ENCODE assay signal across 21 cellular contexts in genomic region chr15:83030021-83030420, GRCh38. TPM values are rescaled to one million over a fixed set of nuclear protein-coding genes. Genes with fewer than 3 reads are reported as not detected.
A peak's percentile ranks its signal among the peaks of the same experiment; 100 is the strongest.
DNase-seq lines count a peak whose midpoint lies in the region; ATAC-seq and TF ChIP-seq lines count a peak whose summit lies in the region.
"Had no signal": no experiment of that assay in that cellular context is flagged by ENCODE, and none has a peak within 500 bp of the region (broad histone marks: within the 10 kb centered on the region; RNA-seq: fewer than 3 reads in every experiment).

No MANE protein-coding gene starts in this region.

- H3K27ac ChIP-seq in mammary epithelial cell (ENCODE audit: insufficient read depth, low read depth, low read length) (no peak overlapping the region), mesendoderm (ENCODE audit: low read depth, low read length) (no peak overlapping the region)
- H3K27ac ChIP-seq: colonic mucosa, uterus, WERI-Rb-1 had no signal

- no peak overlapping the region for H2AK5ac ChIP-seq in mesendoderm (ENCODE audit: low read length)

- H4K8ac ChIP-seq in mesendoderm (ENCODE audit: low read depth, low read length), result no peak overlapping the region

- no peak overlapping the region for H2BK15ac ChIP-seq in mesendoderm (replicated peaks; ENCODE audit: low read depth)

- intact Hi-C loops in mammary epithelial cell (cut with micrococcal nuclease), result loop anchor here (2.0 kb wide), 1 partner anchor 37 kb away; the partner anchor contains the start of gene BTBD1

- WGBS in mammary epithelial cell (ENCODE audit: low coverage, missing lambda C conversion rate), result 95% methylated on average over 7 of the region's 8 CpGs
- no CpG with 5 or more reads among the region's 8 CpGs for WGBS in mesendoderm (ENCODE audit: extremely low coverage, insufficient coverage, low lambda C conversion rate)

- H3K4ac ChIP-seq in mesendoderm (ENCODE audit: low read depth, low read length), result no peak overlapping the region

- H3K4me3 ChIP-seq in mammary epithelial cell (replicated peaks in 1 of 3; ENCODE audit: insufficient read depth in 1 of 3, low read depth in 2 of 3, low read length in 3 of 3) (no peak overlapping the region), mesendoderm (ENCODE audit: low read length) (no peak overlapping the region)
- H3K4me3 ChIP-seq: colonic mucosa, uterus had no signal

- H4K5ac ChIP-seq in mesendoderm (ENCODE audit: low read length), result no peak overlapping the region

- DNase-seq in EH (ENCODE audit: low read depth), result peak; percentile 38
- peak; percentile 84 for DNase-seq in M059J (ENCODE audit: low read depth)
- peak; percentile 35 for DNase-seq in mammary epithelial cell
- DNase-seq in mesendoderm, result peak; percentile 87
- DNase-seq in HuH-7.5 (ENCODE audit: low spot score), result no peak
- no peak for DNase-seq in SW 1271 (lab: John Stamatoyannopoulos, UW)
- DNase-seq: activated CD4-positive, alpha-beta T cell treated with anti-CD3 and anti-CD28 coated beads, Interleukin-2, amount 50 U/mL, for 48 hours; anterior cingulate cortex; CD4-positive, CD25-positive, alpha-beta regulatory T cell; colonic mucosa; foreskin fibroblast; hypothalamus; KBM-7; kidney glomerular epithelial cell; NCI-H2029 treated with DMSO at 0.1 percent for 48 hours; posterior cingulate gyrus; T-helper 1 cell; uterus; WERI-Rb-1 had no signal

- peaks cover 15% of the 10 kb centered on the region for H3K36me3 ChIP-seq in mammary epithelial cell (ENCODE audit: insufficient read depth, low read length)
- no peaks in the 10 kb centered on the region for H3K36me3 ChIP-seq in mesendoderm (ENCODE audit: control insufficient read depth, insufficient read depth, low read length)
- H3K36me3 ChIP-seq: uterus had no signal

- no peak overlapping the region for H2BK120ac ChIP-seq in mesendoderm (ENCODE audit: low read depth, low read length)

- CTCF ChIA-PET in mammary epithelial cell (lab: Charles Lee; ENCODE audit: low non-redundant PET), result no interaction called here

- dilution Hi-C loops in mammary epithelial cell (cut with HindIII; ENCODE audit: low sequenced_read_pairs), result no loop called here

- H3K18ac ChIP-seq in mesendoderm (ENCODE audit: low read length), result no peak overlapping the region

- H3K27me3 ChIP-seq in mammary epithelial cell (ENCODE audit: insufficient read depth, low read length) (no peaks in the 10 kb centered on the region), mesendoderm (ENCODE audit: insufficient read depth, low read length, poor library complexity) (no peaks in the 10 kb centered on the region)
- H3K27me3 ChIP-seq: colonic mucosa, uterus had no signal

- no peaks in the 10 kb centered on the region for H3K9me3 ChIP-seq in mammary epithelial cell (replicated peaks; ENCODE audit: insufficient read depth, low read length)
- H3K9me3 ChIP-seq: colonic mucosa, uterus had no signal

- no peak overlapping the region for H3K4me2 ChIP-seq in mammary epithelial cell (ENCODE audit: insufficient read depth, low read depth, low read length)
- H3K4me2 ChIP-seq in mesendoderm (ENCODE audit: low read length), result no peak overlapping the region

- H3K9ac ChIP-seq in mammary epithelial cell (ENCODE audit: insufficient read depth, low read length) (no peak overlapping the region), mesendoderm (ENCODE audit: low read length) (no peak overlapping the region)

- H2BK5ac ChIP-seq in mesendoderm (ENCODE audit: low read length), result no peak overlapping the region

- H3K23ac ChIP-seq in mesendoderm (ENCODE audit: low read length), result no peak overlapping the region

- peaks cover 56% of the 10 kb centered on the region for H3K79me2 ChIP-seq in mammary epithelial cell (ENCODE audit: insufficient read depth, low read length)
- H3K79me2 ChIP-seq in mesendoderm (ENCODE audit: control insufficient read depth, insufficient read depth, low read length), result peaks cover 3% of the 10 kb centered on the region

- in situ Hi-C loops in mammary epithelial cell (cut with MboI; ENCODE audit: low sequenced_read_pairs in 2 of 2), result no loop called here

- no peaks in the 10 kb centered on the region for H4K20me1 ChIP-seq in mammary epithelial cell (ENCODE audit: insufficient read depth, low read length)

- H3K4me1 ChIP-seq in mammary epithelial cell (ENCODE audit: insufficient read depth, low read length), result no peaks in the 10 kb centered on the region
- no peaks in the 10 kb centered on the region for H3K4me1 ChIP-seq in mesendoderm (ENCODE audit: control insufficient read depth, low read depth, low read length)
- H3K4me1 ChIP-seq: colonic mucosa, uterus had no signal

- BruUV-seq in mammary epithelial cell (replicated peaks; lab: Mats Ljungman, UMichigan), result no TSS peak

- H2AFZ ChIP-seq in mammary epithelial cell (ENCODE audit: low read depth, low read length), result no peak overlapping the region

- ATAC-seq in GM19397 (IDR thresholded peaks at IDR 0.05; ENCODE audit: unreplicated experiment), result no peak
- ATAC-seq in GM21515 (IDR thresholded peaks at IDR 0.05; ENCODE audit: unreplicated experiment), result no peak

- H3K79me1 ChIP-seq in mesendoderm (ENCODE audit: low read length), result no peaks in the 10 kb centered on the region

- no peak for TF ChIP-seq CTCF in mammary epithelial cell (conservative IDR thresholded peaks at IDR 0.05 in 1 of 2, IDR thresholded peaks at IDR 0.05 in 1 of 2; ENCODE audit: extremely low read depth in 1 of 2, insufficient read depth in 1 of 2, low read depth in 1 of 2, low read length in 2 of 2)

- no peak overlapping the region for H3K56ac ChIP-seq in mesendoderm (ENCODE audit: low read length)

RNA-seq across cellular contexts. Expression of gene C15orf40, which starts 18.6 kb away (rescaled TPM):
- 12.0 and 15.3 TPM in 2 replicates for total RNA-seq in M059J (2014; rRNA removed; shearing (Covaris generic))
- total RNA-seq in mammary epithelial cell, result 10 to 100 TPM; 14.7 to 28.6 TPM
- polyA plus RNA-seq in mammary epithelial cell, result 29.1 TPM
- polyA minus RNA-seq in mammary epithelial cell, result 21.7 TPM
- 8.8 TPM for polyA plus RNA-seq in mesendoderm (2013, experiment 1 of 2)
- polyA plus RNA-seq in mesendoderm (2013, experiment 2 of 2), result 9.7 TPM

RNA-seq across cellular contexts. Expression of gene BTBD1, which starts 37.0 kb away (rescaled TPM):
- 82.6 and 102 TPM in 2 replicates for total RNA-seq in M059J (2014; rRNA removed; shearing (Covaris generic))
- total RNA-seq in mammary epithelial cell, result 10 to 100 TPM; 58.0 to 93.5 TPM
- polyA plus RNA-seq in mammary epithelial cell, result 36.7 TPM
- 37.2 TPM for polyA minus RNA-seq in mammary epithelial cell
- polyA plus RNA-seq in mesendoderm (2013, experiment 1 of 2), result 25.5 TPM
- polyA plus RNA-seq in mesendoderm (2013, experiment 2 of 2), result 24.7 TPM

RNA-seq across cellular contexts. Expression of gene RAMAC, which starts 44.0 kb away (rescaled TPM):
- total RNA-seq in M059J (2014; rRNA removed; shearing (Covaris generic)), result 40.7 and 44.8 TPM in 2 replicates
- 10 to 100 TPM; 22.1 to 30.5 TPM for total RNA-seq in mammary epithelial cell
- polyA plus RNA-seq in mammary epithelial cell, result 26.7 TPM
- polyA minus RNA-seq in mammary epithelial cell, result 6.6 TPM
- polyA plus RNA-seq in mesendoderm (2013, experiment 1 of 2), result 36.6 TPM
- 38.9 TPM for polyA plus RNA-seq in mesendoderm (2013, experiment 2 of 2)

Comparison
In these comparisons a context has a peak if more than half of its experiments do, and no peak if none do; other contexts are left out.
1. DNase-seq: peak in EH (single experiment), M059J (single experiment), mammary epithelial cell (single experiment) and mesendoderm (single experiment); none in HuH-7.5 (single experiment) and SW 1271 (0 of 2).